In the genomic region with DNA sequence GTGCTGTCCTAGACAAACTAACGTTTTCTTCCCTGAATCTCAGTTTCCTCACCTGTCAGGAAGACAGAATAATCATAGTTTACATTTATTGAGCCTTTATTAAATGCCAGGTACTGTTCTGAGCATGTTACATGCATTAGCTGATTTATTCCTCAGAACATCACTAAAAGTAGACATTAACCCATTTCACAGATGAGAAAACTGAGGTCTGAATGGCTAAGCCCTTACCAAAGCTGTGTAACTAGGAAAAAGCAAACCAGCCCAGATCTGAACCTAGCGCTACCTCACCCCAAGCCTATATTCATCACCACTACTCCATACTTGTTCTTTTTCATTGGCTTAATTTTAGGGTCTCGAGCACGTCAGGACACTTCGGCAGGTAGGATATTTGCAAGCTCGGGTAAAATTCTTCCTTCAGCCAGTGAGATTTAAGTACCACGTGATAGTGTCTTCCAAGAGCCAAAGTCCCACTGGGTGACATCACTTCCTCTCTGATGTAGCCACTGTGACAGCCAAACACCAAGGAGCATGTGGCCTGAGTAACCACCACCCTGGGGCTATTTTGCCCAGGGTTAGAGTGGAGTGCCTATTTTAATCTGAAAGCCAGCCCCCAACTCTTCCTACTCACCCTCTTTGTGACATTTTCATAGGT, we compare ENCODE assay signal across 24 cellular contexts.
"Had no signal": no experiment of that assay in that cellular context is flagged by ENCODE, and none has a peak within 500 bp of the region (broad histone marks: within the 10 kb centered on the region; RNA-seq: fewer than 3 reads in every experiment).

No MANE protein-coding gene starts in this region.

- DNase-seq: activated CD4-positive, alpha-beta T cell treated with anti-CD3 and anti-CD28 coated beads, Interleukin-2, amount 10 ng/mL, durations not matched to agents 7 days and 5 days; activated CD4-positive, CD25-positive, alpha-beta regulatory T cell treated with anti-CD3 and anti-CD28 coated beads, Interleukin-2, amount 50 U/mL, for 72 hours; activated CD8-positive, alpha-beta memory T cell treated with anti-CD3 and anti-CD28 coated beads, Interleukin-2, amount 10 ng/mL, durations not matched to agents 7 days and 5 days; activated CD8-positive, alpha-beta T cell treated with anti-CD3 and anti-CD28 coated beads for 36 hours; activated gamma-delta T cell; activated naive CD4-positive, alpha-beta T cell treated with anti-CD3 and anti-CD28 coated beads, Interleukin-2, amount 50 U/mL, for 16 hours; activated naive CD8-positive, alpha-beta T cell treated with anti-CD3 and anti-CD28 coated beads, Interleukin-2, amount 50 U/mL, for 24 hours; activated T-cell treated with anti-CD3 and anti-CD28 coated beads for 4 hours; cortex of kidney; endodermal cell; esophagus squamous epithelium; gastrocnemius medialis; hippocampal formation; kidney glomerular epithelial cell; left lung; naive thymus-derived CD8-positive, alpha-beta T cell; stimulated activated CD4-positive, alpha-beta T cell treated with anti-CD3 and anti-CD28 coated beads, Interleukin-4, amount 100 ng/mL, for 1 hour; stimulated activated naive CD4-positive, alpha-beta T cell had no signal

- H3K27ac ChIP-seq: esophagus squamous epithelium, gastrocnemius medialis, left lung, neural progenitor cell, thoracic aorta, VCaP had no signal

- H3K4me1 Mint-ChIP-seq: activated CD4-positive, alpha-beta T cell treated with anti-CD3 and anti-CD28 coated beads, Interleukin-2, amount 10 ng/mL, durations not matched to agents 7 days and 5 days; activated CD8-positive, alpha-beta memory T cell treated with anti-CD3 and anti-CD28 coated beads, Interleukin-2, amount 10 ng/mL, durations not matched to agents 7 days and 5 days; activated naive CD8-positive, alpha-beta T cell treated with anti-CD3 and anti-CD28 coated beads, Interleukin-2, amount 50 U/mL, for 24 hours; endodermal cell had no signal

- H3K9me3 ChIP-seq: esophagus squamous epithelium, gastrocnemius medialis, left lung, thoracic aorta had no signal

- H3K4me1 ChIP-seq: esophagus squamous epithelium, gastrocnemius medialis, left lung, neural progenitor cell had no signal

- H3K36me3 Mint-ChIP-seq: activated CD8-positive, alpha-beta memory T cell treated with anti-CD3 and anti-CD28 coated beads, Interleukin-2, amount 10 ng/mL, durations not matched to agents 7 days and 5 days; naive thymus-derived CD8-positive, alpha-beta T cell; neural progenitor cell; type B pancreatic cell had no signal

- H3K4me3 ChIP-seq: esophagus squamous epithelium, gastrocnemius medialis, left lung, lung, neural progenitor cell, thoracic aorta had no signal

- H3K27ac Mint-ChIP-seq: activated CD4-positive, alpha-beta T cell treated with anti-CD3 and anti-CD28 coated beads, Interleukin-2, amount 10 ng/mL, durations not matched to agents 7 days and 5 days; activated CD8-positive, alpha-beta memory T cell treated with anti-CD3 and anti-CD28 coated beads, Interleukin-2, amount 10 ng/mL, durations not matched to agents 7 days and 5 days; activated CD8-positive, alpha-beta T cell treated with anti-CD3 and anti-CD28 coated beads for 36 hours; activated naive CD8-positive, alpha-beta T cell treated with anti-CD3 and anti-CD28 coated beads, Interleukin-2, amount 50 U/mL, for 24 hours; activated T-helper 1 cell treated with anti-CD3 and anti-CD28 coated beads, Interleukin-12 subunit alpha, Interleukin-12 subunit beta, Interleukin-2, Interleukin-4 antibody, amounts not matched to agents 30 ng/mL and 10 ng/mL and 1 ng/mL, durations not matched to agents 14 hours and 24 hours and 36 hours; endodermal cell; naive thymus-derived CD8-positive, alpha-beta T cell; type B pancreatic cell had no signal

- H3K27me3 ChIP-seq: gastrocnemius medialis, neural progenitor cell had no signal

- H3K36me3 ChIP-seq: esophagus squamous epithelium, gastrocnemius medialis, left lung, neural progenitor cell, thoracic aorta had no signal

- H3K9me3 Mint-ChIP-seq: activated CD4-positive, alpha-beta T cell treated with anti-CD3 and anti-CD28 coated beads, Interleukin-2, amount 10 ng/mL, durations not matched to agents 7 days and 5 days; activated CD8-positive, alpha-beta T cell treated with anti-CD3 and anti-CD28 coated beads for 36 hours; activated naive CD8-positive, alpha-beta T cell treated with anti-CD3 and anti-CD28 coated beads, Interleukin-2, amount 50 U/mL, for 24 hours; activated T-helper 1 cell treated with anti-CD3 and anti-CD28 coated beads, Interleukin-12 subunit alpha, Interleukin-12 subunit beta, Interleukin-2, Interleukin-4 antibody, amounts not matched to agents 30 ng/mL and 10 ng/mL and 1 ng/mL, durations not matched to agents 14 hours and 24 hours and 36 hours; endodermal cell had no signal

- ATAC-seq: activated CD8-positive, alpha-beta memory T cell treated with anti-CD3 and anti-CD28 coated beads, Interleukin-2, amount 10 ng/mL, durations not matched to agents 7 days and 5 days; activated CD8-positive, alpha-beta T cell treated with anti-CD3 and anti-CD28 coated beads for 36 hours; activated naive CD8-positive, alpha-beta T cell treated with anti-CD3 and anti-CD28 coated beads, Interleukin-2, amount 50 U/mL, for 24 hours; gastrocnemius medialis; left lung; naive thymus-derived CD8-positive, alpha-beta T cell had no signal

- H3K4me3 Mint-ChIP-seq: activated CD4-positive, alpha-beta T cell treated with anti-CD3 and anti-CD28 coated beads, Interleukin-2, amount 10 ng/mL, durations not matched to agents 7 days and 5 days; activated CD8-positive, alpha-beta memory T cell treated with anti-CD3 and anti-CD28 coated beads, Interleukin-2, amount 10 ng/mL, durations not matched to agents 7 days and 5 days; activated CD8-positive, alpha-beta T cell treated with anti-CD3 and anti-CD28 coated beads for 36 hours; activated naive CD8-positive, alpha-beta T cell treated with anti-CD3 and anti-CD28 coated beads, Interleukin-2, amount 50 U/mL, for 24 hours; activated T-helper 1 cell treated with anti-CD3 and anti-CD28 coated beads, Interleukin-12 subunit alpha, Interleukin-12 subunit beta, Interleukin-2, Interleukin-4 antibody, amounts not matched to agents 30 ng/mL and 10 ng/mL and 1 ng/mL, durations not matched to agents 14 hours and 24 hours and 36 hours; endodermal cell; naive thymus-derived CD8-positive, alpha-beta T cell; neural progenitor cell; type B pancreatic cell had no signal
